Comparison of ENCODE assay signal across 1 cellular context in genomic region chr11:112114460-112114859, GRCh38.
A peak's percentile ranks its signal among the peaks of the same experiment; 100 is the strongest.
TF ChIP-seq lines count a peak whose summit lies in the region.

No MANE protein-coding gene starts in this region.

TF ChIP-seq in K562, 482 proteins besides CTCF, POLR2A, EP300 and RAD21 (continued from another document):
- TF ChIP-seq JUND (IDR thresholded peaks at IDR 0.05; ENCODE audit: borderline replicate concordance, low read depth, low read length) (peak; percentile 69), JUND (tag; IDR thresholded peaks at IDR 0.05; ENCODE audit: borderline replicate concordance, low read depth, low read length) (peak; percentile 50; the same call in 1 of the 3 replicates), ZNF175 (CRISPR knock-in tag; IDR thresholded peaks at IDR 0.05; ENCODE audit: low read depth) (no peak), PHF20 (IDR thresholded peaks at IDR 0.05; ENCODE audit: partially characterized antibody) (no peak), SMARCA4 (IDR thresholded peaks at IDR 0.05) (0 out of 2 replicates have a peak, but pooled peaks have one; percentile 41), ZNF780A (CRISPR knock-in tag; IDR thresholded peaks at IDR 0.05) (no peak), TRIM28 (IDR thresholded peaks at IDR 0.05) (no peak), HNRNPH1 (optimal IDR thresholded peaks at IDR 0.05; ENCODE audit: low read depth, low read length) (no peak), ZNF41 (CRISPR knock-in tag; conservative IDR thresholded peaks at IDR 0.05) (no peak), SMARCE1 (IDR thresholded peaks at IDR 0.05) (peak; percentile 40; the same call in 1 of the 2 replicates), ZNF431 (CRISPR knock-in tag; IDR thresholded peaks at IDR 0.05) (no peak), ATF3 (IDR thresholded peaks at IDR 0.05) (peak; percentile 30; the same call in 1 of the 2 replicates), ATF3 (CRISPR knock-in tag; conservative IDR thresholded peaks at IDR 0.05) (no peak), ATF7 (IDR thresholded peaks at IDR 0.05) (no peak), GABPB2 (CRISPR knock-in tag; conservative IDR thresholded peaks at IDR 0.05) (no peak), MIER1 (IDR thresholded peaks at IDR 0.05; ENCODE audit: low read depth) (no peak), ZSCAN32 (CRISPR knock-in tag; IDR thresholded peaks at IDR 0.05) (no peak), ESRRB (CRISPR knock-in tag; IDR thresholded peaks at IDR 0.05; ENCODE audit: borderline replicate concordance) (no peak)
TF ChIP-seq in K562: peak in this region for 8.
